In genomic region chr10:75283150-75284096, GRCh38 we compare ENCODE assay signal across 12 cellular contexts. TPM values are rescaled to one million over a fixed set of nuclear protein-coding genes. Genes with fewer than 3 reads are reported as not detected.
A peak's percentile ranks its signal among the peaks of the same experiment; 100 is the strongest.
DNase-seq lines count a peak whose midpoint lies in the region; FAIRE-seq and TF ChIP-seq lines count a peak whose summit lies in the region.
"Had no signal": no experiment of that assay in that cellular context is flagged by ENCODE, and none has a peak within 500 bp of the region (broad histone marks: within the 10 kb centered on the region; RNA-seq: fewer than 3 reads in every experiment).

No MANE protein-coding gene starts in this region.

- DNase-seq in AG04449 (ENCODE audit: low read depth, low spot score): peak; percentile 63
- peak; percentile 76 for DNase-seq in NCI-H146 (lab: John Stamatoyannopoulos, UW)
- no peak for DNase-seq in epithelial cell of proximal tubule (ENCODE audit: low read depth)
- peak; percentile 62 for DNase-seq in medulla oblongata (ENCODE audit: extremely low spot score)
- no peak for DNase-seq in 8988T
- DNase-seq in posterior vena cava (ENCODE audit: low spot score): no peak
- no peak for DNase-seq in frontal cortex (ENCODE audit: low spot score in 2 of 2)
- DNase-seq in SIG-M5 (lab: John Stamatoyannopoulos, UW): no peak
- DNase-seq: activated CD4-positive, alpha-beta T cell treated with anti-CD3 and anti-CD28 coated beads, Interleukin-2, amount 50 U/mL, for 4 hours; CD4-positive, CD25-positive, alpha-beta regulatory T cell; effector memory CD8-positive, alpha-beta T cell; stimulated activated CD4-positive, alpha-beta T cell treated with anti-CD3 and anti-CD28 coated beads, Interleukin-4, amount 100 ng/mL, for 24 hours had no signal

- intact Hi-C loops in posterior vena cava (cut with DNase I): loop anchor here in 1 of 2 donors (2.0 kb wide), 1 partner anchor 43 kb away; no protein-coding TSS in a partner anchor

- TF ChIP-seq CTCF in AG04449 (IDR thresholded peaks at IDR 0.05; ENCODE audit: insufficient read depth, low read length, missing control alignments) (no peak), epithelial cell of proximal tubule (conservative IDR thresholded peaks at IDR 0.05; ENCODE audit: low read depth, low read length) (no peak)

- CTCF ChIA-PET in AG04449 (lab: Yijun Ruan, JAX): interaction anchor here (0.9 to 1.9 kb wide), 7 partner anchors 11 to 112 kb away, joined by 3 to 6 read pairs (median 4); no protein-coding TSS in a partner anchor

- peak overlapping the region; percentile 35 for H3K4me3 ChIP-seq in AG04449 (ENCODE audit: low read depth, low read length)
- H3K4me3 ChIP-seq in epithelial cell of proximal tubule (ENCODE audit: low read depth, low read length): peak overlapping the region; percentile 14

- POLR2A ChIA-PET in AG04449 (lab: Yijun Ruan, JAX): interaction anchor here (1.0 to 1.2 kb wide), 2 partner anchors 12 to 14 kb away, joined by 3 to 4 read pairs; no protein-coding TSS in a partner anchor

- no peak for FAIRE-seq in frontal cortex (lab: Jason Lieb, UNC)

RNA-seq across cellular contexts. Expression of gene COMTD1, which starts 47.7 kb away (rescaled TPM):
- 41.5 and 62.2 TPM in 2 replicates for total RNA-seq in epithelial cell of proximal tubule
- 10 to 100 TPM in 1 of 2 donors, 1 to 10 TPM in 1; 10.0 to 18.1 TPM for total RNA-seq in posterior vena cava
- total RNA-seq in frontal cortex: 20.0 TPM

Comparison
In these comparisons a context has a peak if more than half of its experiments do, and no peak if none do; other contexts are left out.
1. DNase-seq: peak in AG04449 (single experiment), NCI-H146 (single experiment) and medulla oblongata (single experiment); none in epithelial cell of proximal tubule (single experiment), 8988T (single experiment), posterior vena cava (single experiment), frontal cortex (0 of 2) and SIG-M5 (single experiment).